In the genomic region with DNA sequence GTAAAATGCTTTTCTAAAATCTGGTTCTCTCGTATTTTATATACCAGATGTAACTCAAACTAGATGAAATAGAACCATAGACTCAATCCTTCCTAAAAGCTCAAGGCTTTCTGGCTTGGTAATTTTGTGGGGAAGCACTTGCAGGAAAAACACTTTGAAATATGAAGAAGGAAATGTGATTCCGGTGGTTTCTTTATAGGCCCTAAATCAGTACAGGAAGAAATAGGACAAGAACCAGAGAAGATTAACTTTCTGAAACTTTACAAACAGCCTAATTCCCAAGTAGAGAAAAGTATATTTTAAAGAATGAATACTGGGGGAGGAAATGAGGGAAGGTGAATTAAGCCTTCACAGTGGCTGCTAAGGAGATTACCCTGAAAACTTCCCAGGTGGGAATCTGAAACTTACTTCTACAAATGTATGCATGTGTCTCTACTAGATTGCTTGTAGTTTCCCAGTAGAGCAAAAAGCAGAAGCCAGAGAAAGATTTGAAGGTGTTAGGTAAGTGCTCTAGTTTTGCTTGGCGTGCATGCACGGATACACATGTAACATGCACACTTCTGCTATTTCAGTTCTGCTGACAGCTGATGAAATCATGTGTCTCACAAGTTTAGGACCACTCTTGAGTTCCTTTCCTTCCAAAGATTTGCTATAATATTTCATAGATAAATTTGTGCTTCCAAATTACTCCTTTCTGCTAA, we compare ENCODE assay signal across 9 cellular contexts.
DNase-seq lines count a peak whose midpoint lies in the region; ATAC-seq and TF ChIP-seq lines count a peak whose summit lies in the region.
"Had no signal": no experiment of that assay in that cellular context is flagged by ENCODE, and none has a peak within 500 bp of the region (broad histone marks: within the 10 kb centered on the region; RNA-seq: fewer than 3 reads in every experiment).

No MANE protein-coding gene starts in this region.

- H2AFZ ChIP-seq in smooth muscle cell (ENCODE audit: low read depth): no peak overlapping the region

- H3K27ac ChIP-seq in smooth muscle cell (ENCODE audit: low read depth): no peak overlapping the region

- TF ChIP-seq CTCF in smooth muscle cell (IDR thresholded peaks at IDR 0.05; ENCODE audit: borderline replicate concordance, insufficient read depth, poor library complexity, severe bottlenecking): no peak

- ATAC-seq in HG03025 (IDR thresholded peaks at IDR 0.05; ENCODE audit: low FRiP score, unreplicated experiment) (peak; percentile 93), T-helper 17 cell (peak; percentile 59)

- peaks cover 58% of the 10 kb centered on the region for H4K20me1 ChIP-seq in smooth muscle cell (ENCODE audit: low read depth)

- H3K9me3 ChIP-seq in T-helper 17 cell (ENCODE audit: control insufficient read depth, low read length, poor library complexity, severe bottlenecking) (no peaks in the 10 kb centered on the region), smooth muscle cell (replicated peaks; ENCODE audit: low read depth) (no peaks in the 10 kb centered on the region), HAP-1 (no peaks in the 10 kb centered on the region)

- 86% methylated on average over 4 of the region's 4 CpGs for WGBS in smooth muscle cell (ENCODE audit: low lambda C conversion rate)

- no peak overlapping the region for H3K9ac ChIP-seq in smooth muscle cell (ENCODE audit: low read depth)

- no peaks in the 10 kb centered on the region for H3K36me3 ChIP-seq in smooth muscle cell (ENCODE audit: low read depth)
- H3K36me3 ChIP-seq in HAP-1 (replicated peaks): no peaks in the 10 kb centered on the region

- H3K4me1 ChIP-seq in smooth muscle cell (ENCODE audit: low read depth) (peaks cover 46% of the 10 kb centered on the region), HAP-1 (peaks cover 20% of the 10 kb centered on the region)

- DNase-seq in GM19238 (ENCODE audit: insufficient read length, low spot score) (peak; percentile 19), T-helper 17 cell (no peak), smooth muscle cell (lab: John Stamatoyannopoulos, UW; ENCODE audit: unreplicated experiment) (no peak), NCI-H1092 treated with DMSO at 0.1 percent for 48 hours (lab: John Stamatoyannopoulos, UW) (no peak), NCI-H2227 (lab: John Stamatoyannopoulos, UW; ENCODE audit: unreplicated experiment) (no peak), ecto neural progenitor cell (ENCODE audit: low spot score) (no peak), HAP-1 (ENCODE audit: low spot score in 2 of 2) (no peak)
- DNase-seq: activated T-cell treated with anti-CD3 and anti-CD28 coated beads, Interleukin-2, amount 50 U/mL, for 24 hours had no signal

- in situ Hi-C loops in HAP-1 (cut with MboI; ENCODE audit: low sequenced_read_pairs): no loop called here

- no peaks in the 10 kb centered on the region for H3K27me3 ChIP-seq in smooth muscle cell (ENCODE audit: low read depth)
- no peaks in the 10 kb centered on the region for H3K27me3 ChIP-seq in HAP-1 (ENCODE audit: low read depth)

- H3K27ac Mint-ChIP-seq in T-helper 17 cell: peak overlapping the region; percentile 45
- H3K27ac Mint-ChIP-seq: activated T-cell treated with anti-CD3 and anti-CD28 coated beads, Interleukin-2, amount 50 U/mL, for 24 hours had no signal

- peak overlapping the region; percentile 14 for H3K4me2 ChIP-seq in smooth muscle cell

- no peak overlapping the region for H3K4me3 Mint-ChIP-seq in T-helper 17 cell
- H3K4me3 Mint-ChIP-seq: activated T-cell treated with anti-CD3 and anti-CD28 coated beads, Interleukin-2, amount 50 U/mL, for 24 hours had no signal

- H3K79me2 ChIP-seq in smooth muscle cell (ENCODE audit: low read depth): peaks cover 82% of the 10 kb centered on the region

- H3K27me3 Mint-ChIP-seq in T-helper 17 cell: no peaks in the 10 kb centered on the region
- H3K27me3 Mint-ChIP-seq: activated T-cell treated with anti-CD3 and anti-CD28 coated beads, Interleukin-2, amount 50 U/mL, for 24 hours had no signal

- H3K4me3 ChIP-seq in smooth muscle cell (no peak overlapping the region), HAP-1 (no peak overlapping the region)

- no peaks in the 10 kb centered on the region for H3K36me3 Mint-ChIP-seq in T-helper 17 cell (ENCODE audit: low read depth)

- H3K4me1 Mint-ChIP-seq in T-helper 17 cell: peaks cover 32% of the 10 kb centered on the region

- peaks cover 14% of the 10 kb centered on the region for H3F3A ChIP-seq in smooth muscle cell (ENCODE audit: low read depth)
